In the genomic region with DNA sequence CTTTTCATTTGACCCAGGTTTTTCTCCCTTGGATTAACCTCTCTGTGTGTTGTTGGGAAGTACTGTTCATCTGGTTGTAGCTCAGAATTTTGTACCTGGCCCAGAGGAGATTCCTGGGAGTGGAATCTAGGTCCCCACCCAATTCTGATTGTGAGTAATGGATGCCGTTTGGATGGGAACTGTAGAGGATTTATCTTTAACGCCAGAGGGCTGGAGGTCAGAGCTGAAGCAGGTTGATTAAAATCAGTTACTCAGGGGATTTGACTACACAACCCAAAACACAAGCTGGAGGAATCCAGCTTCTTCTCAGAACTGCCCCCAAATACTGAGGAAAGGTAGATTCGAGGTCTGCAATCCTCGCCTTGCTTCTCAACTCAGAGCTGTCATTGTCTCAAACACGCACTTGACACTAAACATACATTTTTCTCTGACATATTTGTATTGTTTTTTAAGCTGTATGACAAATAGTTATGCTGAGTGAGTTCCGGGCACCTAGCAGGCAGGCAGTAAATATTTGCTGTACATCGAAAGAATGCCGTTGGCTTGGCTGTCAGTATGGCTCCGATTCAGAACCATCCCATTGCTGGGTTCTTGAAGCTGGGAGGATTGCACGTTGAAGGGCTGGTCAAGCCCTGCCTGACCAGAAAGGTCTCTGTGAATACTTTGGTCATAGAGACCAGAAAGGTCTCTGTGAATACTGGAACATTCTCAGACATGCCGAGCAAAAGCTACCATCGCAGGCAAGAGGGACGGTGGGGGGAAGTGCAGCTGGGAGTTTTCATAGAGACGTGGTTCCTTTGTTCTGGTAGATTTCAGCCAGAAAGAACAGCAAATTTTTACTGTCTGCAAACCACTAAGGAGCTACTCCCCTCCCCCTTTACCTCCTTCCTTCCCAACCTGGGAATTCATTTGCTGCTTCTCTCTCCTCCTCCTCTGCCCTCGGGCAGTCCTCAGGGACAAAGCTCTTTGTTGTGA, we compare ENCODE assay signal across 8 cellular contexts.
DNase-seq lines count a peak whose midpoint lies in the region; ATAC-seq, FAIRE-seq and TF ChIP-seq lines count a peak whose summit lies in the region.

No MANE protein-coding gene starts in this region.

- peak overlapping the region; percentile 98 for H2AFZ ChIP-seq in PC-3 (ENCODE audit: low read length)

- H3K4me3 ChIP-seq in PC-3 (ENCODE audit: low read length): peak overlapping the region; percentile 70
- peak overlapping the region; percentile 42 to 51 for H3K4me3 ChIP-seq in neutrophil (ENCODE audit: low read depth in 1 of 2, low read length in 1 of 2)

- CTCF ChIA-PET in PC-3 (lab: Charles Lee): interaction anchor here (0.6 to 1.7 kb wide), 13 partner anchors 20 to 851 kb away, joined by 3 to 14 read pairs (median 3); no protein-coding TSS in a partner anchor

- peaks cover 25% of the 10 kb centered on the region for H3K4me1 ChIP-seq in PC-3 (ENCODE audit: insufficient read depth, low read length)
- peaks cover 12 to 17% of the 10 kb centered on the region in 2 experiments for H3K4me1 ChIP-seq in neutrophil (ENCODE audit: control insufficient read depth in 1 of 2, insufficient read depth in 1 of 2, low read depth in 1 of 2, low read length in 1 of 2)

- DNase-seq in GM19239 (ENCODE audit: insufficient read length, low spot score): no peak
- DNase-seq in PC-3: peak; percentile 83
- no peak for DNase-seq in endothelial cell (ENCODE audit: low spot score)
- no peak for DNase-seq in ecto neural progenitor cell (ENCODE audit: low spot score)
- DNase-seq in activated gamma-delta T cell treated with Interleukin-2 at 50 U/mL for 16 hours: no peak
- DNase-seq in A172 (ENCODE audit: low spot score): no peak

- H3K36me3 ChIP-seq in PC-3 (ENCODE audit: low read depth, low read length): no peaks in the 10 kb centered on the region
- no peaks in the 10 kb centered on the region for H3K36me3 ChIP-seq in neutrophil

- H3K27me3 ChIP-seq in PC-3 (ENCODE audit: low read length) (no peaks in the 10 kb centered on the region), neutrophil (peaks cover 20% of the 10 kb centered on the region)

- H3F3A ChIP-seq in PC-3 (ENCODE audit: low read length, unreplicated experiment): no peaks in the 10 kb centered on the region

- no peaks in the 10 kb centered on the region for H3K9me3 Mint-ChIP-seq in endothelial cell (ENCODE audit: unreplicated experiment)

- POLR2A ChIA-PET in PC-3 (lab: Charles Lee; ENCODE audit: unreplicated experiment): interaction anchor here (0.5 to 1.1 kb wide), 4 partner anchors 10 to 402 kb away, joined by 3 to 7 read pairs (median 4); no protein-coding TSS in a partner anchor

- no peaks in the 10 kb centered on the region for H3K79me2 ChIP-seq in PC-3 (ENCODE audit: low read length)

- H3K4me3 Mint-ChIP-seq in endothelial cell (ENCODE audit: unreplicated experiment): peak overlapping the region; percentile 85

- TF ChIP-seq CTCF in PC-3 (conservative IDR thresholded peaks at IDR 0.05; ENCODE audit: low read depth, low read length) (no peak), endothelial cell (IDR thresholded peaks at IDR 0.05; ENCODE audit: unreplicated experiment) (no peak), neutrophil (IDR thresholded peaks at IDR 0.05) (no peak)

- H3K9ac ChIP-seq in PC-3 (ENCODE audit: low read length): peak overlapping the region; percentile 78

- no peak overlapping the region for H3K27ac Mint-ChIP-seq in endothelial cell (ENCODE audit: unreplicated experiment)

- H3K27me3 Mint-ChIP-seq in endothelial cell (ENCODE audit: unreplicated experiment): no peaks in the 10 kb centered on the region

- ATAC-seq in PC-3 (peak; percentile 64), GM19035 (IDR thresholded peaks at IDR 0.05; ENCODE audit: unreplicated experiment) (no peak)

- H3K27ac ChIP-seq in PC-3 (ENCODE audit: low read length) (peak overlapping the region; percentile 76), neutrophil (peak overlapping the region; percentile 59)

- H3K36me3 Mint-ChIP-seq in endothelial cell (ENCODE audit: low read depth, unreplicated experiment): no peaks in the 10 kb centered on the region

- peak overlapping the region; percentile 94 for H3K4me2 ChIP-seq in PC-3 (ENCODE audit: low read length)

- H3K9me3 ChIP-seq in PC-3 (ENCODE audit: low read length) (no peaks in the 10 kb centered on the region), neutrophil (no peaks in the 10 kb centered on the region)

- H4K20me1 ChIP-seq in PC-3 (ENCODE audit: low read length): no peaks in the 10 kb centered on the region

- intact Hi-C loops in PC-3 (cut with micrococcal nuclease): loop anchor here (1.0 to 10.0 kb wide), 11 partner anchors 19 to 851 kb away; no protein-coding TSS in a partner anchor

- no TSS peak for BruUV-seq in PC-3 (replicated peaks; lab: Mats Ljungman, UMichigan)

- H3K4me1 Mint-ChIP-seq in endothelial cell (ENCODE audit: unreplicated experiment): peaks cover 16% of the 10 kb centered on the region

- no peaks in the 10 kb centered on the region for H3K9me2 ChIP-seq in PC-3 (replicated peaks; ENCODE audit: low read length)

- FAIRE-seq in GM19239 (lab: Jason Lieb, UNC): peak; percentile 14
